ENCODE assay signal across 1 cellular context in genomic region chr2:58039170-58039611, GRCh38.
TF ChIP-seq lines count a peak whose summit lies in the region.

No MANE protein-coding gene starts in this region.

TF ChIP-seq in K562, 482 proteins besides CTCF, POLR2A, EP300 and RAD21 (continued from another document):
- TF ChIP-seq ZBTB9 (CRISPR knock-in tag; IDR thresholded peaks at IDR 0.05) (no peak), ZNF609 (CRISPR knock-in tag; IDR thresholded peaks at IDR 0.05; ENCODE audit: borderline replicate concordance) (no peak), EZH2 (IDR thresholded peaks at IDR 0.05; ENCODE audit: borderline replicate concordance, low read depth, low read length) (no peak), TCFL5 (CRISPR knock-in tag; conservative IDR thresholded peaks at IDR 0.05) (no peak), MTF1 (CRISPR knock-in tag; IDR thresholded peaks at IDR 0.05; ENCODE audit: borderline replicate concordance) (no peak), SMC3 (conservative IDR thresholded peaks at IDR 0.05; ENCODE audit: insufficient read depth, low read depth, low read length) (no peak), CBFA2T3 (IDR thresholded peaks at IDR 0.05) (peak; percentile 67), ZNF764 (CRISPR knock-in tag; IDR thresholded peaks at IDR 0.05; ENCODE audit: low read depth) (no peak), JUND (IDR thresholded peaks at IDR 0.05; ENCODE audit: borderline replicate concordance, low read depth, low read length) (no peak), JUND (tag; IDR thresholded peaks at IDR 0.05; ENCODE audit: borderline replicate concordance, low read depth, low read length) (peak; percentile 14; the same call in 1 of the 3 replicates), ZFP1 (CRISPR knock-in tag; IDR thresholded peaks at IDR 0.05) (no peak), ZEB2 (IDR thresholded peaks at IDR 0.05) (peak; percentile 48; the same call in 1 of the 2 replicates), JUNB (CRISPR knock-in tag; conservative IDR thresholded peaks at IDR 0.05) (no peak), ZNF584 (CRISPR knock-in tag; IDR thresholded peaks at IDR 0.05; ENCODE audit: low read depth) (no peak), GATAD2A (IDR thresholded peaks at IDR 0.05) (no peak), ASH1L (IDR thresholded peaks at IDR 0.05; ENCODE audit: borderline replicate concordance, low read depth, partially characterized antibody) (no peak), THAP7 (CRISPR knock-in tag; IDR thresholded peaks at IDR 0.05) (no peak), MNT (conservative IDR thresholded peaks at IDR 0.05) (no peak), ZNF174 (CRISPR knock-in tag; IDR thresholded peaks at IDR 0.05) (no peak), E2F1 (CRISPR knock-in tag; IDR thresholded peaks at IDR 0.05) (no peak), ZNF146 (CRISPR knock-in tag; IDR thresholded peaks at IDR 0.05; ENCODE audit: unreplicated experiment) (no peak), RNF2 (IDR thresholded peaks at IDR 0.05) (no peak), TSHZ1 (CRISPR knock-in tag; IDR thresholded peaks at IDR 0.05) (no peak), TAL1 (IDR thresholded peaks at IDR 0.05) (peak; percentile 57), SNAPC5 (CRISPR knock-in tag; IDR thresholded peaks at IDR 0.05) (no peak), PPARD (CRISPR knock-in tag; IDR thresholded peaks at IDR 0.05) (no peak), ZBED1 (IDR thresholded peaks at IDR 0.05) (no peak), L3MBTL2 (IDR thresholded peaks at IDR 0.05) (no peak), RREB1 (CRISPR knock-in tag; IDR thresholded peaks at IDR 0.05) (no peak), TRIM25 (IDR thresholded peaks at IDR 0.05; ENCODE audit: borderline replicate concordance) (no peak), MBD1 (CRISPR knock-in tag; IDR thresholded peaks at IDR 0.05) (no peak)
